8 cellular contexts compared by ENCODE assay signal in the genomic region with DNA sequence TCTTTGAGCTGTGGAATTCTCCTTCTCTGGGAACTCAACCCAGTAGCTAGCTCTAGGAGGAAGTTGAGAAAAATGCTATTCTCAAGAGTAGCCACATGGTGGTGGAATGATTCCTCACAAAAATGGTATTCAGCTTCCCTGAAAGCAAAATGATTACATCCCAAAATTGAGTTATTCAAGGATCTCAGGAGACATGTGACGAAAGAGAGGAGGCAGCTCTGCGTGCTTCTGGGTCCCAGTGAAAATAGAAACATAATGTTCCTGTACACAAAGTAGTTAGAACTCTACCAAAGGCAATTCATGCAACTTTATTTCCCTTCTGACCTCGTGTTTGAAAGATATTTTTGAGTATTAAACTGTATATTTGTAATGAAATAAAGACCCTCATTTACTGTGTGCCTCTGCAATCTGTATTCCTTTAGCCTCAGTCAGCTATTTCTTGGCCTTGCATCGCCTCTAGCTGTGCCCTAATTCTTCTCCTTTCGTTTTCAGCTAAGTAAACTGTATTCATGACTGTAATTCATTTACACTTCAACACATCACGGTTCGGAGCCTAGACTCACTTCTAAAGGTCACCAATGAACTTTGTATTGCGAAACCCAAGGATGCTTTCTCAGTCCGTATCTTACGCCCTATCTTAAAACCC.
DNase-seq lines count a peak whose midpoint lies in the region; ATAC-seq and TF ChIP-seq lines count a peak whose summit lies in the region.

No MANE protein-coding gene starts in this region.

- no peaks in the 10 kb centered on the region for H3K27me3 ChIP-seq in MG63
- no peaks in the 10 kb centered on the region for H3K27me3 ChIP-seq in ascending aorta
- H3K27me3 ChIP-seq in hepatocyte = no peaks in the 10 kb centered on the region

- H3K4me3 ChIP-seq in AG04449 (ENCODE audit: low read depth, low read length) (no peak overlapping the region), MG63 (no peak overlapping the region), ascending aorta (peak overlapping the region in 1 of 2 donors; percentile 25), hepatocyte (no peak overlapping the region), skeletal muscle cell (ENCODE audit: low read depth, low read length) (no peak overlapping the region)

- H3K4me1 ChIP-seq in ascending aorta (no peaks in the 10 kb centered on the region), hepatocyte (ENCODE audit: insufficient read depth) (peaks cover 5% of the 10 kb centered on the region)

- POLR2A ChIA-PET in AG04449 (lab: Yijun Ruan, JAX) = interaction anchor here (0.8 to 1.4 kb wide), 6 partner anchors 77 to 376 kb away, joined by 3 to 8 read pairs (median 4); no protein-coding TSS in a partner anchor

- TF ChIP-seq CTCF in AG04449 (IDR thresholded peaks at IDR 0.05; ENCODE audit: insufficient read depth, low read length, missing control alignments) (peak; percentile 58), GM12873 (IDR thresholded peaks at IDR 0.05; ENCODE audit: insufficient read depth, low read depth, low read length, missing control alignments) (peak; percentile 54), ascending aorta (IDR thresholded peaks at IDR 0.05) (peak; percentile 46 to 63 (median 49)), hepatocyte (IDR thresholded peaks at IDR 0.05; ENCODE audit: poor library complexity) (peak; percentile 74)

- intact Hi-C loops in ascending aorta (cut with DNase I) = loop anchor here (1.0 kb wide), 1 partner anchor 376 kb away; no protein-coding TSS in a partner anchor

- no peaks in the 10 kb centered on the region for H3K79me2 ChIP-seq in hepatocyte

- H3K9me3 ChIP-seq in MG63 = peaks cover 5% of the 10 kb centered on the region; the same call in 1 of the 2 replicates
- no peaks in the 10 kb centered on the region for H3K9me3 ChIP-seq in ascending aorta
- no peaks in the 10 kb centered on the region for H3K9me3 ChIP-seq in hepatocyte (ENCODE audit: low read depth)

- H3K9me2 ChIP-seq in hepatocyte (replicated peaks; ENCODE audit: insufficient read depth) = no peaks in the 10 kb centered on the region

- 34% methylated on average over 10 of the region's 10 CpGs for WGBS in hepatocyte (ENCODE audit: low lambda C conversion rate, missing lambda C conversion rate)

- H3K36me3 ChIP-seq in MG63 = no peaks in the 10 kb centered on the region
- no peaks in the 10 kb centered on the region for H3K36me3 ChIP-seq in ascending aorta
- no peaks in the 10 kb centered on the region for H3K36me3 ChIP-seq in hepatocyte (replicated peaks; ENCODE audit: insufficient read depth, low read depth)

- H3K4me2 ChIP-seq in hepatocyte = peak overlapping the region; percentile 49

- H3K27ac ChIP-seq in ascending aorta (peak overlapping the region; percentile 33 to 56), hepatocyte (peak overlapping the region; percentile 58)

- DNase-seq in AG04449 (ENCODE audit: low read depth, low spot score) (peak; percentile 71), MG63 (peak; percentile 9), ascending aorta (ENCODE audit: low spot score in 2 of 2) (peak in 1 of 2 donors; percentile 66), hepatocyte (ENCODE audit: low spot score) (peak; percentile 74), skeletal muscle cell (ENCODE audit: low read depth) (peak; percentile 91), middle frontal gyrus (ENCODE audit: extremely low spot score, low spot score) (no peak)

- no peak for ATAC-seq in GM19455 (IDR thresholded peaks at IDR 0.05; ENCODE audit: unreplicated experiment)

- no peaks in the 10 kb centered on the region for H4K20me1 ChIP-seq in hepatocyte (ENCODE audit: insufficient read depth, poor library complexity, severe bottlenecking)

- no peak overlapping the region for H2AFZ ChIP-seq in hepatocyte

- CTCF ChIA-PET in AG04449 (lab: Yijun Ruan, JAX) = interaction anchor here (0.7 to 8.1 kb wide), 33 partner anchors 8 to 595 kb away, joined by 3 to 111 read pairs (median 4); a partner anchor contains a TSS
